8 cellular contexts compared by ENCODE assay signal in the genomic region with DNA sequence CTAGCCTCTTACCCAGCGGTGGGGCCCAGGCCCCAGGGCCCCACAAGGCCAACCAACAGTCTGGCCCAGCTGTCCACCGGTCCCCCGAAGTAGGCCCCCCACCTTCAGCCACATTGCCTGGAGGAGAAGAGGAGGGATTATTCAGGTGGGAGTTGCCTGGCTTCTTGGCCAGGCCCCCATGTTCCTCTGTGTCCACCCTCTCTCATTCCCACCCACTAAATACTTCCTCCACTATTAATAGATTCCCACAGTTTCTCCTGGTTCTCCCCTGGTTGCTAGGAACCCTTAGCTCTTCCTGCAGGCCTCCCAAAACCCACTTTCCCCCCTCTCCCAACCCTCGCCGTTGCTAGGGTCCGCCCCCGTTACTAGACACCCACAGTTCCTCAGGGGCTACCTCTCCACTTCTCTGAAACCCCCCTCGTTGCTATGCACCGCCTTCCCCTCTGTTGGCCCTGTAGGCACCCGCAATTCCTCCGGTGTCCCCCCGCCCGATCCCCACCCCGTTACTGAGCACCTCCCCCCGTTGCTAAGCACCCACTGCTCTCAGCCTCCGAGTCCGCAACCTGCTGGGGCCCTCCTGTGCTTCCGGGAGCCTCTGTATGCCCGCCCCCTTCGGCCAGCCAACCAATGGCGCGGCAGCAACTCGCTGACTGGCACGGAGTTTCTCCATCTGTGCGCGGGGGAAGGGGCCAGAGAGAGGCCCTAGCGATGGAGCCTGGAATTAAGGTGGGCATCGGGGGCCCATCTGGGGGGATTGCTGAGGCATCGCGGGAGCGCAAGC. TPM values are rescaled to one million over a fixed set of nuclear protein-coding genes. Genes with fewer than 3 reads are reported as not detected.
DNase-seq lines count a peak whose midpoint lies in the region; ATAC-seq and TF ChIP-seq lines count a peak whose summit lies in the region.

No MANE protein-coding gene starts in this region.

- peak; percentile 93 for DNase-seq in BE2C
- DNase-seq in NCI-H69 (lab: John Stamatoyannopoulos, UW): peak; percentile 97
- DNase-seq in activated CD4-positive, alpha-beta T cell treated with anti-CD3 and anti-CD28 coated beads, Interleukin-2, amount 50 U/mL, for 48 hours: peak; percentile 94 to 96
- DNase-seq in dermis blood vessel endothelial cell: peak; percentile 92
- peak; percentile 93 to 95 (median 94) for DNase-seq in right lobe of liver
- DNase-seq in stimulated activated CD4-positive, alpha-beta T cell treated with anti-CD3 and anti-CD28 coated beads, Interleukin-2, amount 100 ng/mL, for 48 hours: peak; percentile 86 to 89

- intact Hi-C loops in right lobe of liver (cut with DNase I): no loop called here

- no peak for TF ChIP-seq POLR2A in right lobe of liver (IDR thresholded peaks at IDR 0.05)

- H3K27me3 ChIP-seq in BE2C: no peaks in the 10 kb centered on the region
- no peaks in the 10 kb centered on the region for H3K27me3 ChIP-seq in right lobe of liver

- peaks cover 4% of the 10 kb centered on the region; the same call in 1 of the 2 replicates for H3K4me1 ChIP-seq in BE2C
- H3K4me1 ChIP-seq in right lobe of liver: peaks cover 0 to 25% (median 10%) of the 10 kb centered on the region in 4 donors

- H3K36me3 ChIP-seq in BE2C (no peaks in the 10 kb centered on the region), right lobe of liver (peaks cover 0 to 26% (median 4%) of the 10 kb centered on the region in 4 donors)

- H3K4me3 ChIP-seq in BE2C (ENCODE audit: low read depth, low read length): peak overlapping the region; percentile 84
- H3K4me3 ChIP-seq in right lobe of liver: peak overlapping the region; percentile 43 to 92 (median 51)

- peak overlapping the region; percentile 84 to 98 (median 98) for H3K27ac ChIP-seq in right lobe of liver

- WGBS in right lobe of liver (ENCODE audit: insufficient coverage, low coverage, low lambda C conversion rate, missing lambda C conversion rate): 3% methylated on average over 20 of the region's 31 CpGs

- ATAC-seq in GM19324 (IDR thresholded peaks at IDR 0.05; ENCODE audit: low FRiP score, unreplicated experiment): peak; percentile 45
- ATAC-seq in HG03520 (IDR thresholded peaks at IDR 0.05; ENCODE audit: unreplicated experiment): peak; percentile 41
- ATAC-seq in right lobe of liver: peak; percentile 61 to 72 (median 70)

- H3K9me3 ChIP-seq in BE2C: no peaks in the 10 kb centered on the region
- no peaks in the 10 kb centered on the region for H3K9me3 ChIP-seq in right lobe of liver

- TF ChIP-seq CTCF in BE2C (IDR thresholded peaks at IDR 0.05; ENCODE audit: low read depth, low read length) (peak; percentile 3; the same call in 1 of the 2 replicates), right lobe of liver (IDR thresholded peaks at IDR 0.05) (no peak)

RNA-seq across cellular contexts. Expression of a gene that starts 2.0 kb away (rescaled TPM):
- 24.1 TPM for polyA plus RNA-seq in BE2C (2012; ENCODE audit: insufficient read depth, insufficient read length, low read depth)
- total RNA-seq in dermis blood vessel endothelial cell (31.8 and 38.8 TPM in 2 replicates), right lobe of liver (10 to 100 TPM; 15.1 to 30.6 (median 25.6) TPM)

RNA-seq across cellular contexts. Expression of a gene that starts 2.2 kb away (rescaled TPM):
- polyA plus RNA-seq in BE2C (2012; ENCODE audit: insufficient read depth, insufficient read length, low read depth): 8.8 TPM
- total RNA-seq in dermis blood vessel endothelial cell: 30.6 and 33.4 TPM in 2 replicates
- 10 to 100 TPM in 3 of 6 experiments, 1 to 10 TPM in 3; 6.8 to 19.7 (median 11.1) TPM for total RNA-seq in right lobe of liver

RNA-seq across cellular contexts. Expression of a gene that starts 24.3 kb away (rescaled TPM):
- polyA plus RNA-seq in BE2C (2012; ENCODE audit: insufficient read depth, insufficient read length, low read depth): 30.6 TPM
- total RNA-seq in dermis blood vessel endothelial cell: 27.2 and 48.0 TPM in 2 replicates
- total RNA-seq in right lobe of liver: 10 to 100 TPM in 3 of 6 experiments, 1 to 10 TPM in 3; 6.1 to 19.6 (median 10.5) TPM

RNA-seq across cellular contexts. Expression of a gene that starts 35.6 kb away (rescaled TPM):
- 21.1 TPM for polyA plus RNA-seq in BE2C (2012; ENCODE audit: insufficient read depth, insufficient read length, low read depth)
- total RNA-seq in dermis blood vessel endothelial cell (1.0 and 2.0 TPM in 2 replicates), right lobe of liver (10 to 100 TPM in 2 of 6 experiments, 1 to 10 TPM in 4; 2.9 to 11.2 (median 4.4) TPM)

RNA-seq across cellular contexts. Expression of a gene that starts 36.3 kb away (rescaled TPM):
- polyA plus RNA-seq in BE2C (2012; ENCODE audit: insufficient read depth, insufficient read length, low read depth): 73.9 TPM
- total RNA-seq in dermis blood vessel endothelial cell (22.1 and 45.8 TPM in 2 replicates), right lobe of liver (10 to 100 TPM; 21.4 to 33.1 (median 24.7) TPM)

Comparison
In these comparisons a context has a peak if more than half of its experiments do, and no peak if none do; other contexts are left out.
1. Peak in every context shown above with its lines: DNase-seq, ATAC-seq, H3K4me3 ChIP-seq and H3K27ac ChIP-seq.